Comparison of ENCODE assay signal across 31 cellular contexts in genomic region chr1:200818248-200818647, GRCh38. TPM values are rescaled to one million over a fixed set of nuclear protein-coding genes. Genes with fewer than 3 reads are reported as not detected.
"Had no signal": no experiment of that assay in that cellular context is flagged by ENCODE, and none has a peak within 500 bp of the region (broad histone marks: within the 10 kb centered on the region; RNA-seq: fewer than 3 reads in every experiment).

No MANE protein-coding gene starts in this region.

- ATAC-seq: activated naive CD4-positive, alpha-beta T cell treated with anti-CD3 and anti-CD28 coated beads, Interleukin-2, amount 50 U/mL, for 72 hours; activated T-cell treated with anti-CD3 and anti-CD28 coated beads, Interleukin-2, amount 50 U/mL, for 72 hours; effector memory CD8-positive, alpha-beta T cell; gastroesophageal sphincter; heart right ventricle; WTC11 had no signal

- DNase-seq: activated CD4-positive, alpha-beta memory T cell treated with anti-CD3 and anti-CD28 coated beads, Interleukin-2, amount 10 ng/mL, durations not matched to agents 7 days and 5 days; activated CD4-positive, alpha-beta T cell treated with anti-CD3 and anti-CD28 coated beads for 1 hour; activated CD4-positive, alpha-beta T cell treated with anti-CD3 and anti-CD28 coated beads for 4 hours; activated CD4-positive, alpha-beta T cell treated with anti-CD3 and anti-CD28 coated beads, Interleukin-2, amount 10 ng/mL, durations not matched to agents 7 days and 5 days; activated CD4-positive, alpha-beta T cell treated with anti-CD3 and anti-CD28 coated beads, Interleukin-2, amount 50 U/mL, for 4 hours; activated CD8-positive, alpha-beta memory T cell treated with anti-CD3 and anti-CD28 coated beads, Interleukin-2, amount 50 U/mL, for 48 hours; activated gamma-delta T cell; activated naive CD4-positive, alpha-beta T cell; activated naive CD4-positive, alpha-beta T cell treated with anti-CD3 and anti-CD28 coated beads, Interleukin-2, amount 10 ng/mL, durations not matched to agents 7 days and 5 days; activated naive CD8-positive, alpha-beta T cell treated with anti-CD3 and anti-CD28 coated beads, Interleukin-2, amount 10 ng/mL, durations not matched to agents 7 days and 5 days; activated T-cell treated with anti-CD3 and anti-CD28 coated beads for 4 hours; activated T-cell treated with anti-CD3 and anti-CD28 coated beads, Interleukin-2, amount 50 U/mL, for 24 hours; activated T-cell treated with anti-CD3 and anti-CD28 coated beads, Interleukin-2, amount 50 U/mL, for 72 hours; effector CD4-positive, alpha-beta T cell; effector memory CD8-positive, alpha-beta T cell; erythroblast; foreskin melanocyte; heart right ventricle; T-helper 2 cell had no signal

- H3K9me3 ChIP-seq: ascending aorta, esophagus muscularis mucosa, gastroesophageal sphincter, heart right ventricle had no signal

- H3K4me3 ChIP-seq: ascending aorta, coronary artery, esophagus muscularis mucosa, gastroesophageal sphincter, heart right ventricle, hepatocyte had no signal

- H3K27me3 ChIP-seq: ascending aorta, esophagus muscularis mucosa, gastroesophageal sphincter, heart right ventricle, hepatocyte had no signal

- H3K4me2 ChIP-seq: hepatocyte had no signal

- H2AFZ ChIP-seq: hepatocyte had no signal

- H3K4me1 ChIP-seq: ascending aorta had no signal

- FAIRE-seq: bronchial epithelial cell had no signal

- H3K27ac ChIP-seq: ascending aorta, coronary artery, esophagus muscularis mucosa, gastroesophageal sphincter, heart right ventricle, hepatocyte, VCaP had no signal

RNA-seq across cellular contexts. Expression of gene GPR25, which starts 54.5 kb away (rescaled TPM):
- total RNA-seq: activated CD4-positive, alpha-beta T cell treated with anti-CD3 and anti-CD28 coated beads, Interleukin-2, amount 10 ng/mL, durations not matched to agents 7 days and 5 days; activated naive CD4-positive, alpha-beta T cell treated with anti-CD3 and anti-CD28 coated beads, Interleukin-2, amount 50 U/mL, for 72 hours; activated T-cell treated with anti-CD3 and anti-CD28 coated beads, Interleukin-2, amount 50 U/mL, for 72 hours; ascending aorta; bronchial epithelial cell; cardiac septum; cerebellum; esophagus muscularis mucosa; gastroesophageal sphincter; glomerular endothelial cell; heart right ventricle; hepatocyte; WTC11 had no signal
- polyA plus RNA-seq: heart right ventricle, hepatocyte had no signal
